Comparison of ENCODE assay signal across 8 cellular contexts in genomic region chr10:103853428-103854264, GRCh38. TPM values are rescaled to one million over a fixed set of nuclear protein-coding genes. Genes with fewer than 3 reads are reported as not detected.
DNase-seq lines count a peak whose midpoint lies in the region; ATAC-seq and TF ChIP-seq lines count a peak whose summit lies in the region.

No MANE protein-coding gene starts in this region.

- no peak for ATAC-seq in activated T-cell treated with anti-CD3 and anti-CD28 coated beads, Interleukin-2, amount 50 U/mL, for 72 hours (replicated peaks in 1 of 2)
- ATAC-seq in HG02759 (IDR thresholded peaks at IDR 0.05; ENCODE audit: unreplicated experiment) (no peak), HG03196 (IDR thresholded peaks at IDR 0.05; ENCODE audit: unreplicated experiment) (no peak)

- H3K9me3 ChIP-seq in mesodermal cell (ENCODE audit: control insufficient read depth, low read length): no peaks in the 10 kb centered on the region
- H3K9me3 ChIP-seq in tibial nerve: no peaks in the 10 kb centered on the region

- peak overlapping the region; percentile 88 to 89 for H3K4me3 Mint-ChIP-seq in activated T-cell treated with anti-CD3 and anti-CD28 coated beads, Interleukin-2, amount 50 U/mL, for 72 hours
- H3K4me3 Mint-ChIP-seq in brain: peak overlapping the region; percentile 92 to 98 (median 96)

- 65% methylated on average over 7 to 9 of the region's 9 CpGs for whole genome bisulfite sequencing in mesodermal cell (ENCODE audit: insufficient coverage in 2 of 2), 2 experiments
- 42 to 43% methylated on average over 9 of the region's 9 CpGs for WGBS in tibial nerve, 2 donors

- H3K27me3 ChIP-seq in tibial nerve: no peaks in the 10 kb centered on the region

- H3K4me1 ChIP-seq in mesodermal cell (ENCODE audit: control insufficient read depth, insufficient read depth, low read length, poor library complexity, severe bottlenecking): peaks cover 37% of the 10 kb centered on the region
- peaks cover 0 to 79% (median 47%) of the 10 kb centered on the region in 4 donors for H3K4me1 ChIP-seq in tibial nerve

- H3K27ac ChIP-seq in mesodermal cell (ENCODE audit: low read depth, low read length, severe bottlenecking): no peak overlapping the region
- peak overlapping the region; percentile 40 to 97 (median 90) for H3K27ac ChIP-seq in tibial nerve

- H3K27ac Mint-ChIP-seq in activated T-cell treated with anti-CD3 and anti-CD28 coated beads, Interleukin-2, amount 50 U/mL, for 72 hours: no peak overlapping the region
- peak overlapping the region; percentile 91 to 97 (median 93) for H3K27ac Mint-ChIP-seq in brain

- no peaks in the 10 kb centered on the region for H3K36me3 Mint-ChIP-seq in activated T-cell treated with anti-CD3 and anti-CD28 coated beads, Interleukin-2, amount 50 U/mL, for 72 hours (ENCODE audit: insufficient read depth in 2 of 2)
- no peaks in the 10 kb centered on the region for H3K36me3 Mint-ChIP-seq in brain

- peaks cover 57% of the 10 kb centered on the region for H3K27me3 Mint-ChIP-seq in activated T-cell treated with anti-CD3 and anti-CD28 coated beads, Interleukin-2, amount 50 U/mL, for 72 hours (ENCODE audit: low read depth)
- H3K27me3 Mint-ChIP-seq in brain: peaks cover 7% of the 10 kb centered on the region

- no peak for TF ChIP-seq EP300 in tibial nerve (IDR thresholded peaks at IDR 0.05)

- H3K4me3 ChIP-seq in mesodermal cell (ENCODE audit: extremely low read depth, insufficient read depth, low read length, poor library complexity, severe bottlenecking) (peak overlapping the region; percentile 72), tibial nerve (peak overlapping the region; percentile 57 to 78 (median 69))

- no peak for TF ChIP-seq CTCF in brain (conservative IDR thresholded peaks at IDR 0.05)
- no peak for TF ChIP-seq CTCF in tibial nerve (IDR thresholded peaks at IDR 0.05)

- no peak for TF ChIP-seq POLR2A in tibial nerve (IDR thresholded peaks at IDR 0.05)

- peaks cover 10% of the 10 kb centered on the region for H3K4me1 Mint-ChIP-seq in activated T-cell treated with anti-CD3 and anti-CD28 coated beads, Interleukin-2, amount 50 U/mL, for 72 hours (ENCODE audit: low read depth)
- H3K4me1 Mint-ChIP-seq in brain: peaks cover 74% of the 10 kb centered on the region

- peaks cover 34% of the 10 kb centered on the region for H3K36me3 ChIP-seq in mesodermal cell (ENCODE audit: control insufficient read depth, insufficient read depth, low read length)
- H3K36me3 ChIP-seq in tibial nerve: no peaks in the 10 kb centered on the region

- H3K9me3 Mint-ChIP-seq in activated T-cell treated with anti-CD3 and anti-CD28 coated beads, Interleukin-2, amount 50 U/mL, for 72 hours: no peaks in the 10 kb centered on the region
- peaks cover 0 to 2% (median 0%) of the 10 kb centered on the region in 5 experiments for H3K9me3 Mint-ChIP-seq in brain

- DNase-seq in activated T-cell treated with anti-CD3 and anti-CD28 coated beads, Interleukin-2, amount 50 U/mL, for 72 hours: no peak
- no peak for DNase-seq in activated T-cell treated with anti-CD3 and anti-CD28 coated beads, Interleukin-2, amount 50 U/mL, for 1 hour
- DNase-seq in tibial nerve (ENCODE audit: low spot score in 2 of 2) (no peak), AG08396 (ENCODE audit: low spot score) (no peak)

RNA-seq across cellular contexts. Expression of gene SH3PXD2A, which starts 1.7 kb away (rescaled TPM):
- 10 to 100 TPM in 1 of 2 donors, 1 to 10 TPM in 1; 7.8 to 10.2 TPM for total RNA-seq in activated T-cell treated with anti-CD3 and anti-CD28 coated beads, Interleukin-2, amount 50 U/mL, for 72 hours
- polyA plus RNA-seq in brain (ENCODE audit: insufficient read depth, low read depth, low replicate concordance): 43.1 TPM
- polyA plus RNA-seq in mesodermal cell (2013, experiment 1 of 2): 29.9 TPM
- 27.2 TPM for polyA plus RNA-seq in mesodermal cell (2013, experiment 2 of 2)
- 100 to 1,000 TPM; 128 to 154 (median 136) TPM for total RNA-seq in tibial nerve

Comparison
In these comparisons a context has a peak if more than half of its experiments do, and no peak if none do; other contexts are left out.
1. RNA of gene SH3PXD2A, which starts 1.7 kb away (total RNA-seq): 128 to 154 TPM in tibial nerve; 7.8 to 10.2 TPM in activated T-cell treated with anti-CD3 and anti-CD28 coated beads, Interleukin-2, amount 50 U/mL, for 72 hours; every median in the first group is over 10 times any median in the second.